Comparison of ENCODE assay signal across 2 cellular contexts in the genomic region with DNA sequence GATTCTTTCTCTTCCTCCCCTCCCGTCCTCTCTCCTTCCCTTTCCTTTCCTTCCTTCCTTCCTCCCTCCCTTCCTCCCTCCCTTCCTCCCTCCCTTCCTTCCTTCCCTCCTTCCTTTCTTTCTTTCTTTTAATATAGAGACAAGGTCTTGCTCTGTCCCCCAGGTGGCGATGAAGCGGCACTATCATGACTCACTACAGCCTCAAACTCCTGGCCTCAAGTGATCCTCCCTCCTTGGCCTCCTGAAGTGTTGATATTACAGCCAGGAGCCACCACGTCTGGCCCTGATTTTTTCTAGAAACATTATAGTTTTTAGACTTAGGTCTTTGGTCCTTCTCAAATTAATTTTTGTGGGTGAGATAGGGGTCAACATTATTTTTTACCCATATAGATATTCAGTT.
TF ChIP-seq lines count a peak whose summit lies in the region.

No MANE protein-coding gene starts in this region.

TF ChIP-seq in HepG2, 621 proteins besides CTCF, POLR2A, EP300 and RAD21:
- TF ChIP-seq, protein P1, sequence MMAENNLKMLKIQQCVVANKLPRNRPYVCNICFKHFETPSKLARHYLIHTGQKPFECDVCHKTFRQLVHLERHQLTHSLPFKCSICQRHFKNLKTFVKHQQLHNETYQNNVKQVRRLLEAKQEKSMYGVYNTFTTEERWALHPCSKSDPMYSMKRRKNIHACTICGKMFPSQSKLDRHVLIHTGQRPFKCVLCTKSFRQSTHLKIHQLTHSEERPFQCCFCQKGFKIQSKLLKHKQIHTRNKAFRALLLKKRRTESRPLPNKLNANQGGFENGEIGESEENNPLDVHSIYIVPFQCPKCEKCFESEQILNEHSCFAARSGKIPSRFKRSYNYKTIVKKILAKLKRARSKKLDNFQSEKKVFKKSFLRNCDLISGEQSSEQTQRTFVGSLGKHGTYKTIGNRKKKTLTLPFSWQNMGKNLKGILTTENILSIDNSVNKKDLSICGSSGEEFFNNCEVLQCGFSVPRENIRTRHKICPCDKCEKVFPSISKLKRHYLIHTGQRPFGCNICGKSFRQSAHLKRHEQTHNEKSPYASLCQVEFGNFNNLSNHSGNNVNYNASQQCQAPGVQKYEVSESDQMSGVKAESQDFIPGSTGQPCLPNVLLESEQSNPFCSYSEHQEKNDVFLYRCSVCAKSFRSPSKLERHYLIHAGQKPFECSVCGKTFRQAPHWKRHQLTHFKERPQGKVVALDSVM (CRISPR knock-in tag; IDR thresholded peaks at IDR 0.05): peak; percentile 91
- no peak for TF ChIP-seq CAMTA2 (CRISPR knock-in tag; IDR thresholded peaks at IDR 0.05; ENCODE audit: borderline replicate concordance)
TF ChIP-seq in HepG2: peak in this region for 1.

TF ChIP-seq in WTC11, 78 proteins besides CTCF, POLR2A, EP300 and RAD21:
- TF ChIP-seq ZNF423 (CRISPR knock-in tag; IDR thresholded peaks at IDR 0.05) (no peak), ERG (CRISPR knock-in tag; IDR thresholded peaks at IDR 0.05) (no peak), ATF1 (CRISPR knock-in tag; IDR thresholded peaks at IDR 0.05) (no peak), NFATC4 (CRISPR knock-in tag; IDR thresholded peaks at IDR 0.05) (no peak), GTF2I (CRISPR knock-in tag; conservative IDR thresholded peaks at IDR 0.05) (peak; percentile 93), ZNF232 (CRISPR knock-in tag; IDR thresholded peaks at IDR 0.05) (no peak), MXD4 (CRISPR knock-in tag; IDR thresholded peaks at IDR 0.05; ENCODE audit: borderline replicate concordance) (no peak)
- TF ChIP-seq, protein P2, sequence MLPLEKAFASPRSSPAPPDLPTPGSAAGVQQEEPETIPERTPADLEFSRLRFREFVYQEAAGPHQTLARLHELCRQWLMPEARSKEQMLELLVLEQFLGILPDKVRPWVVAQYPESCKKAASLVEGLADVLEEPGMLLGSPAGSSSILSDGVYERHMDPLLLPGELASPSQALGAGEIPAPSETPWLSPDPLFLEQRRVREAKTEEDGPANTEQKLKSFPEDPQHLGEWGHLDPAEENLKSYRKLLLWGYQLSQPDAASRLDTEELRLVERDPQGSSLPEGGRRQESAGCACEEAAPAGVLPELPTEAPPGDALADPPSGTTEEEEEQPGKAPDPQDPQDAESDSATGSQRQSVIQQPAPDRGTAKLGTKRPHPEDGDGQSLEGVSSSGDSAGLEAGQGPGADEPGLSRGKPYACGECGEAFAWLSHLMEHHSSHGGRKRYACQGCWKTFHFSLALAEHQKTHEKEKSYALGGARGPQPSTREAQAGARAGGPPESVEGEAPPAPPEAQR (CRISPR knock-in tag; IDR thresholded peaks at IDR 0.05): no peak
